In the genomic region with DNA sequence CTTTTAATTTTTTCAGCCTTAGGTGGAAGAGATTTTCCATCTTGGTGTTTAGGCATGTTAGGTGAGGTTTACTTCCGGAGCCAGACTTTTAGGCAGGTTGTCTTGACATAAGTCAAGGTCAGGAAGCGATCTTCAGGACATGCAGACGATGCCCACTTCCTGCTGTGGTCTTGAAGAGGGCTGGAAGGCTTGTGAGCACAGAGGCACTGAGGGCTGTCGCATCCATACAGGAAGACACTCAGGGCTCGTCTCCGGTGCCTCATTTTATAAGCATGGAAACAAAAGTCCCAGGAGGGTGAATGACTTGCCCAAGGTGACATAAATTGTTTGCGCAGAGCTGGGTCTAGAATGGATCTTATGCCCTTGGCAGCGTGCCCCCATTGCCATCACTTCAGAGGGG, we compare ENCODE assay signal across 10 cellular contexts. TPM values are rescaled to one million over a fixed set of nuclear protein-coding genes. Genes with fewer than 3 reads are reported as not detected.
DNase-seq lines count a peak whose midpoint lies in the region; ATAC-seq, FAIRE-seq and TF ChIP-seq lines count a peak whose summit lies in the region.
"Had no signal": no experiment of that assay in that cellular context is flagged by ENCODE, and none has a peak within 500 bp of the region (broad histone marks: within the 10 kb centered on the region; RNA-seq: fewer than 3 reads in every experiment).

No MANE protein-coding gene starts in this region.

- WGBS in GM12878 (ENCODE audit: insufficient coverage, insufficient replicate concordance, low lambda C conversion rate, missing lambda C conversion rate): 39% methylated on average over 8 of the region's 8 CpGs
- no CpG with 5 or more reads among the region's 8 CpGs for WGBS in trophoblast cell (ENCODE audit: extremely low coverage, insufficient coverage, insufficient read length)

- TF ChIP-seq EP300 in GM12878 (IDR thresholded peaks at IDR 0.05; ENCODE audit: borderline replicate concordance in 1 of 2, control insufficient read depth in 1 of 2, low read depth in 2 of 2, low read length in 2 of 2): no peak

- H4K8ac ChIP-seq in trophoblast cell (ENCODE audit: low read depth, low read length): no peak overlapping the region

- peaks cover 4 to 8% of the 10 kb centered on the region in 2 experiments for H3K36me3 ChIP-seq in GM12878 (ENCODE audit: control insufficient read depth in 2 of 2, insufficient read depth in 2 of 2, low read length in 1 of 2)
- peaks cover 8 to 12% of the 10 kb centered on the region in 2 experiments for H3K36me3 ChIP-seq in trophoblast cell (ENCODE audit: control insufficient read depth in 1 of 2, insufficient read depth in 2 of 2, low read length in 2 of 2)

- no peak overlapping the region for H2BK120ac ChIP-seq in trophoblast cell (ENCODE audit: insufficient read depth, low read length, poor library complexity)

- H3K14ac ChIP-seq in trophoblast cell (ENCODE audit: low read length): no peak overlapping the region

- RAD21 ChIA-PET in GM12878 (lab: Charles Lee; ENCODE audit: unreplicated experiment): interaction anchor here (2.2 kb wide), 1 partner anchor 32 kb away, joined by 21 read pairs; a partner anchor contains a TSS

- in situ Hi-C loops in GM12878 (cut with MboI): no loop called here

- peak overlapping the region; percentile 35 for H3K4ac ChIP-seq in trophoblast cell (ENCODE audit: low read depth, low read length)

- TF ChIP-seq RAD21 in GM12878 (IDR thresholded peaks at IDR 0.05; ENCODE audit: insufficient read depth, low read depth, low read length): no peak

- peak overlapping the region; percentile 47 for H3K27ac ChIP-seq in RWPE1
- H3K27ac ChIP-seq in GM12878 (ENCODE audit: control insufficient read depth, insufficient read depth): no peak overlapping the region; the same call in 1 of the 2 replicates
- no peak overlapping the region for H3K27ac ChIP-seq in trophoblast cell (ENCODE audit: low read depth, low read length)

- peak overlapping the region; percentile 35 for H4K12ac ChIP-seq in trophoblast cell (ENCODE audit: low read depth, low read length)

- H3K27me3 ChIP-seq in GM12878 (replicated peaks in 1 of 2; ENCODE audit: control insufficient read depth in 2 of 2, insufficient read depth in 2 of 2, low read length in 1 of 2) (no peaks in the 10 kb centered on the region), trophoblast cell (ENCODE audit: insufficient read depth, low read length) (no peaks in the 10 kb centered on the region)

- SMC1A ChIA-PET in GM12878 (lab: Charles Lee; ENCODE audit: uncharacterized antibody, unreplicated experiment): interaction anchor here (1.3 to 13.9 kb wide), 3 partner anchors 29 to 76 kb away, joined by 3 to 153 read pairs (median 4); a partner anchor contains a TSS

- DNase-seq in GDM1 (lab: John Stamatoyannopoulos, UW) (peak; percentile 65), RWPE1 (ENCODE audit: low spot score) (no peak), GM12878 (ENCODE audit: low read depth, low spot score) (no peak), trophoblast cell (no peak), SIG-M5 (lab: John Stamatoyannopoulos, UW) (no peak)
- DNase-seq: NCI-H1694 treated with DMSO at 0.1 percent for 48 hours, T1000 had no signal

- intact Hi-C loops in GM12878 (cut with micrococcal nuclease; ENCODE audit: unreplicated experiment): no loop called here

- no peak for TF ChIP-seq POLR2A in GM12878 (IDR thresholded peaks at IDR 0.05; ENCODE audit: low read depth, low read length)

- H4K91ac ChIP-seq in trophoblast cell (ENCODE audit: low read depth, low read length): no peak overlapping the region

- H2AFZ ChIP-seq in GM12878 (ENCODE audit: control insufficient read depth, low read depth, low read length) (no peak overlapping the region), trophoblast cell (ENCODE audit: insufficient read depth, low read length, poor library complexity) (no peak overlapping the region)

- FAIRE-seq in GM12878 (lab: Jason Lieb, UNC): no peak

- H2BK12ac ChIP-seq in trophoblast cell (ENCODE audit: low read length): no peak overlapping the region

- H3K4me1 ChIP-seq in GM12878 (ENCODE audit: control insufficient read depth, insufficient read depth, low read length) (peaks cover 56% of the 10 kb centered on the region), trophoblast cell (ENCODE audit: control insufficient read depth in 1 of 2, insufficient read depth in 2 of 2, low read length in 2 of 2) (peaks cover 25 to 34% of the 10 kb centered on the region in 2 experiments)

- peak overlapping the region; percentile 10 for H3K4me2 ChIP-seq in GM12878 (ENCODE audit: control insufficient read depth, insufficient read depth)
- H3K4me2 ChIP-seq in trophoblast cell (ENCODE audit: low read length): no peak overlapping the region

- peaks cover 3% of the 10 kb centered on the region for H3K79me1 ChIP-seq in trophoblast cell (ENCODE audit: low read length)

- H3K4me3 ChIP-seq in GM12878 (no peak overlapping the region), trophoblast cell (ENCODE audit: low read depth, low read length) (no peak overlapping the region)

- H3K79me2 ChIP-seq in GM12878 (ENCODE audit: control insufficient read depth, insufficient read depth, low read length) (peaks cover 64% of the 10 kb centered on the region), trophoblast cell (ENCODE audit: control insufficient read depth, insufficient read depth, low read length, poor library complexity) (peaks cover 20% of the 10 kb centered on the region)

- no peak overlapping the region for H2BK5ac ChIP-seq in trophoblast cell (ENCODE audit: low read depth, low read length, poor library complexity)

- H3K18ac ChIP-seq in trophoblast cell (ENCODE audit: low read length): no peak overlapping the region

- BruUV-seq in GM12878 (replicated peaks; lab: Mats Ljungman, UMichigan): no TSS peak

- no peak overlapping the region for H3K9ac ChIP-seq in GM12878 (ENCODE audit: control insufficient read depth, insufficient read depth, low read length)
- no peak overlapping the region for H3K9ac ChIP-seq in trophoblast cell (ENCODE audit: low read length)

- peaks cover 8% of the 10 kb centered on the region for H4K20me1 ChIP-seq in GM12878 (ENCODE audit: control insufficient read depth, insufficient read depth)

- H3K9me3 ChIP-seq in GM12878 (replicated peaks; ENCODE audit: control insufficient read depth, insufficient read depth, low read length): no peaks in the 10 kb centered on the region
- no peaks in the 10 kb centered on the region for H3K9me3 ChIP-seq in trophoblast cell (ENCODE audit: insufficient read depth, low read depth, low read length)

- CTCF ChIA-PET in RWPE1 (lab: Yijun Ruan, JAX) (no interaction called here), GM12878 (lab: Yijun Ruan, JAX) (interaction anchor here (0.7 to 3.4 kb wide), 6 partner anchors 14 to 52 kb away, joined by 3 to 46 read pairs (median 6); no protein-coding TSS in a partner anchor)

- ATAC-seq in GM12878 (no peak), HG02840 (IDR thresholded peaks at IDR 0.05; ENCODE audit: low FRiP score, unreplicated experiment) (no peak), HG03025 (IDR thresholded peaks at IDR 0.05; ENCODE audit: low FRiP score, unreplicated experiment) (no peak), GM18520 (IDR thresholded peaks at IDR 0.05; ENCODE audit: unreplicated experiment) (no peak)

- TF ChIP-seq CTCF in RWPE1 (conservative IDR thresholded peaks at IDR 0.05; ENCODE audit: low read depth): no peak
- no peak for TF ChIP-seq CTCF in GM12878 (IDR thresholded peaks at IDR 0.05 in 2 of 3, conservative IDR thresholded peaks at IDR 0.05 in 1 of 3; ENCODE audit: control insufficient read depth in 2 of 3, extremely low read depth in 1 of 3, insufficient read depth in 1 of 3, low read depth in 3 of 3, low read length in 3 of 3)

- POLR2A ChIA-PET in RWPE1 (lab: Yijun Ruan, JAX; ENCODE audit: low non-redundant PET): no interaction called here
- POLR2A ChIA-PET in GM12878 (lab: Charles Lee): no interaction called here

- H2AK5ac ChIP-seq in trophoblast cell (ENCODE audit: low read length): no peak overlapping the region

- no peak overlapping the region for H3K23ac ChIP-seq in trophoblast cell (ENCODE audit: low read length)

RNA-seq across cellular contexts. Expression of a gene that starts 30.8 kb away (rescaled TPM):
- 23.7 and 26.6 TPM in 2 replicates for total RNA-seq in GM12878 (2013; cell fraction: nucleolus; rRNA removed)
- total RNA-seq in GM12878 (2014; rRNA removed) (10.7 and 14.8 TPM in 2 replicates), GM12878 (2014; rRNA removed; fragmentation: Illumina TruSeq; extraction: Trizol) (9.3 and 9.7 TPM in 2 replicates), GM12878 (2021) (29.5 and 30.0 TPM in 2 replicates)
- 7.8 TPM for polyA plus RNA-seq in GM12878 (2011; ENCODE audit: low read depth)
- polyA plus RNA-seq in GM12878 (2011; rRNA removed) (11.3 and 14.5 TPM in 2 replicates), GM12878 (2014; fragmentation: Illumina TruSeq; extraction: Trizol) (13.6 and 16.1 TPM in 2 replicates), GM12878 (2014; fragmentation: Nextera tagmentation; extraction: Ambion mirVana) (under 1 TPM; 0.19 to 0.40 TPM), GM12878 (2014; rRNA removed) (20.2 and 22.2 TPM in 2 replicates), GM12878 (2016; fragmentation: Nextera tagmentation; extraction: Ambion mirVana) (10 to 100 TPM in 1 of 2 experiments, 1 to 10 TPM in 1; 4.1 to 11.9 TPM)
- polyA plus RNA-seq in GM12878 (2011; cell fraction: cytosol; rRNA removed): 13.9 and 15.3 TPM in 2 replicates
- polyA plus RNA-seq in GM12878 (2011; cell fraction: nucleus; rRNA removed): 21.1 and 29.6 TPM in 2 replicates
- polyA plus RNA-seq in GM12878 (2012): 12.7 and 13.2 TPM in 2 replicates
- polyA minus RNA-seq in GM12878 (2011; rRNA and poly(A)+ RNA removed): 20.0 and 24.5 TPM in 2 replicates
- polyA minus RNA-seq in GM12878 (2011; cell fraction: cytosol; rRNA and poly(A)+ RNA removed): 14.2 and 16.5 TPM in 2 replicates
- polyA minus RNA-seq in GM12878 (2011; cell fraction: nucleus; rRNA and poly(A)+ RNA removed): 8.9 and 19.0 TPM in 2 replicates
- 67.3 and 70.2 TPM in 2 replicates for polyA plus RNA-seq in trophoblast cell (2013)

RNA-seq across cellular contexts. Expression of a gene that starts 47.3 kb away (rescaled TPM):
- total RNA-seq in GM12878 (2013; cell fraction: nucleolus; rRNA removed): 0.40 and 0.81 TPM in 2 replicates
- total RNA-seq in GM12878 (2014; rRNA removed) (0.05 and 0.17 TPM in 2 replicates), GM12878 (2014; rRNA removed; fragmentation: Illumina TruSeq; extraction: Trizol) (0.09 TPM in 1 of 2 replicates, not detected in the other), GM12878 (2021) (0.16 and 0.28 TPM in 2 replicates)
- polyA plus RNA-seq in GM12878 (2011; ENCODE audit: low read depth): not detected
- polyA plus RNA-seq in GM12878 (2011; rRNA removed) (0.07 and 0.11 TPM in 2 replicates), GM12878 (2014; fragmentation: Illumina TruSeq; extraction: Trizol) (0.06 and 0.10 TPM in 2 replicates), GM12878 (2014; fragmentation: Nextera tagmentation; extraction: Ambion mirVana) (not detected), GM12878 (2014; rRNA removed) (0.23 and 0.32 TPM in 2 replicates), GM12878 (2016; fragmentation: Nextera tagmentation; extraction: Ambion mirVana) (not detected)
- 0.18 TPM in 2 replicates for polyA plus RNA-seq in GM12878 (2011; cell fraction: cytosol; rRNA removed)
- polyA plus RNA-seq in GM12878 (2011; cell fraction: nucleus; rRNA removed): 0.31 and 0.66 TPM in 2 replicates
- 0.15 and 0.16 TPM in 2 replicates for polyA plus RNA-seq in GM12878 (2012)
- 0.07 TPM in 1 of 2 replicates, not detected in the other for polyA minus RNA-seq in GM12878 (2011; rRNA and poly(A)+ RNA removed)
- not detected in 2 replicates for polyA minus RNA-seq in GM12878 (2011; cell fraction: cytosol; rRNA and poly(A)+ RNA removed)
- 0.12 TPM in 1 of 2 replicates, not detected in the other for polyA minus RNA-seq in GM12878 (2011; cell fraction: nucleus; rRNA and poly(A)+ RNA removed)
- 11.6 and 13.0 TPM in 2 replicates for polyA plus RNA-seq in trophoblast cell (2013)

RNA-seq across cellular contexts. Expression of a gene that starts 56.4 kb away (rescaled TPM):
- 23.3 and 29.2 TPM in 2 replicates for total RNA-seq in GM12878 (2013; cell fraction: nucleolus; rRNA removed)
- total RNA-seq in GM12878 (2014; rRNA removed): 27.5 and 32.6 TPM in 2 replicates
- 17.9 and 22.5 TPM in 2 replicates for total RNA-seq in GM12878 (2014; rRNA removed; fragmentation: Illumina TruSeq; extraction: Trizol)
- total RNA-seq in GM12878 (2021): 31.5 and 36.3 TPM in 2 replicates
- polyA plus RNA-seq in GM12878 (2011; ENCODE audit: low read depth): 5.0 TPM
- polyA plus RNA-seq in GM12878 (2011; rRNA removed): 11.9 and 19.0 TPM in 2 replicates
- polyA plus RNA-seq in GM12878 (2011; cell fraction: cytosol; rRNA removed): 25.5 and 40.3 TPM in 2 replicates
- polyA plus RNA-seq in GM12878 (2011; cell fraction: nucleus; rRNA removed): 28.1 and 40.9 TPM in 2 replicates
- polyA plus RNA-seq in GM12878 (2012): 16.2 and 23.1 TPM in 2 replicates
- polyA plus RNA-seq in GM12878 (2014; fragmentation: Illumina TruSeq; extraction: Trizol): 6.3 and 14.7 TPM in 2 replicates
- 1 to 10 TPM; 1.1 to 1.2 TPM for polyA plus RNA-seq in GM12878 (2014; fragmentation: Nextera tagmentation; extraction: Ambion mirVana)
- polyA plus RNA-seq in GM12878 (2014; rRNA removed): 38.2 and 41.4 TPM in 2 replicates
- 1 to 10 TPM in 1 of 2 experiments, under 1 TPM in 1; 0.88 to 1.2 TPM for polyA plus RNA-seq in GM12878 (2016; fragmentation: Nextera tagmentation; extraction: Ambion mirVana)
- polyA minus RNA-seq in GM12878 (2011; rRNA and poly(A)+ RNA removed): 8.3 and 14.2 TPM in 2 replicates
- 8.4 and 9.9 TPM in 2 replicates for polyA minus RNA-seq in GM12878 (2011; cell fraction: cytosol; rRNA and poly(A)+ RNA removed)
- 9.6 and 12.7 TPM in 2 replicates for polyA minus RNA-seq in GM12878 (2011; cell fraction: nucleus; rRNA and poly(A)+ RNA removed)
- 47.1 and 48.8 TPM in 2 replicates for polyA plus RNA-seq in trophoblast cell (2013)
